Comparison of ENCODE assay signal across 21 cellular contexts in genomic region chr3:123753321-123753720, GRCh38.
"Had no signal": no experiment of that assay in that cellular context is flagged by ENCODE, and none has a peak within 500 bp of the region (broad histone marks: within the 10 kb centered on the region; RNA-seq: fewer than 3 reads in every experiment).

No MANE protein-coding gene starts in this region.

- H3K9me3 Mint-ChIP-seq: activated CD4-positive, alpha-beta T cell treated with anti-CD3 and anti-CD28 coated beads, Interleukin-2, amount 10 ng/mL, durations not matched to agents 7 days and 5 days; activated naive CD4-positive, alpha-beta T cell treated with anti-CD3 and anti-CD28 coated beads, Interleukin-2, amount 10 ng/mL, durations not matched to agents 7 days and 5 days; activated naive CD8-positive, alpha-beta T cell treated with anti-CD3 and anti-CD28 coated beads, Interleukin-2, amount 50 U/mL, for 24 hours; stimulated activated memory B cell treated with anti-CD40 and anti-IgM and Interleukin-4, amounts not matched to agents 10 μg/mL and 1 μg/mL and 100 μg/mL, for 72 hours had no signal

- H3K9me3 ChIP-seq: breast epithelium, prostate gland, upper lobe of right lung had no signal

- FAIRE-seq: astrocyte had no signal

- H3K27me3 ChIP-seq: breast epithelium, upper lobe of right lung had no signal

- H3K4me3 Mint-ChIP-seq: activated CD4-positive, alpha-beta T cell treated with anti-CD3 and anti-CD28 coated beads, Interleukin-2, amount 10 ng/mL, durations not matched to agents 7 days and 5 days; activated CD8-positive, alpha-beta T cell treated with anti-CD3 and anti-CD28 coated beads, Interleukin-2, amount 10 ng/mL, durations not matched to agents 7 days and 5 days; activated naive CD4-positive, alpha-beta T cell treated with anti-CD3 and anti-CD28 coated beads, Interleukin-2, amount 10 ng/mL, durations not matched to agents 7 days and 5 days; activated naive CD8-positive, alpha-beta T cell treated with anti-CD3 and anti-CD28 coated beads, Interleukin-2, amount 50 U/mL, for 24 hours; stimulated activated memory B cell treated with anti-CD40 and anti-IgM and Interleukin-4, amounts not matched to agents 10 μg/mL and 1 μg/mL and 100 μg/mL, for 72 hours had no signal

- H3K4me3 ChIP-seq: breast epithelium, lung, prostate gland, smooth muscle cell, upper lobe of right lung had no signal

- H3K36me3 ChIP-seq: breast epithelium, prostate gland, upper lobe of right lung had no signal

- H3K27ac ChIP-seq: breast epithelium, prostate gland, upper lobe of right lung had no signal

- DNase-seq: activated CD4-positive, alpha-beta T cell treated with anti-CD3 and anti-CD28 coated beads, Interleukin-2, amount 10 ng/mL, durations not matched to agents 7 days and 5 days; activated CD8-positive, alpha-beta T cell treated with anti-CD3 and anti-CD28 coated beads, Interleukin-2, amount 10 ng/mL, durations not matched to agents 7 days and 5 days; activated effector memory CD4-positive, alpha-beta T cell treated with Interleukin-2 at 50 U/mL for 16 hours; activated naive CD4-positive, alpha-beta T cell treated with anti-CD3 and anti-CD28 coated beads, Interleukin-2, amount 10 ng/mL, durations not matched to agents 7 days and 5 days; activated naive CD8-positive, alpha-beta T cell treated with anti-CD3 and anti-CD28 coated beads, Interleukin-2, amount 50 U/mL, for 24 hours; activated T-cell treated with anti-CD3 and anti-CD28 coated beads, Interleukin-2, amount 50 U/mL, for 48 hours; cortex of kidney; effector CD4-positive, alpha-beta T cell; left cardiac atrium; midbrain; stimulated activated CD4-positive, alpha-beta T cell treated with anti-CD3 and anti-CD28 coated beads, Interleukin-4, amount 100 ng/mL, for 4 hours; T1000; upper lobe of right lung had no signal

- H3K36me3 Mint-ChIP-seq: activated naive CD4-positive, alpha-beta T cell treated with anti-CD3 and anti-CD28 coated beads, Interleukin-2, amount 10 ng/mL, durations not matched to agents 7 days and 5 days; stimulated activated memory B cell treated with anti-CD40 and anti-IgM and Interleukin-4, amounts not matched to agents 10 μg/mL and 1 μg/mL and 100 μg/mL, for 72 hours had no signal

- H3K4me2 ChIP-seq: smooth muscle cell had no signal

- H3K4me1 ChIP-seq: prostate gland had no signal

- ATAC-seq: activated CD4-positive, CD25-positive, alpha-beta regulatory T cell treated with anti-CD3 and anti-CD28 coated beads, Interleukin-2, amount 50 U/mL, for 24 hours; activated CD8-positive, alpha-beta T cell treated with anti-CD3 and anti-CD28 coated beads, Interleukin-2, amount 10 ng/mL, durations not matched to agents 7 days and 5 days; activated naive CD8-positive, alpha-beta T cell treated with anti-CD3 and anti-CD28 coated beads, Interleukin-2, amount 50 U/mL, for 24 hours; left cardiac atrium; sciatic nerve; stimulated activated memory B cell treated with anti-CD40 and anti-IgM and Interleukin-4, amounts not matched to agents 10 μg/mL and 1 μg/mL and 100 μg/mL, for 72 hours; upper lobe of right lung had no signal

- H3K27ac Mint-ChIP-seq: activated CD4-positive, alpha-beta T cell treated with anti-CD3 and anti-CD28 coated beads, Interleukin-2, amount 10 ng/mL, durations not matched to agents 7 days and 5 days; activated CD8-positive, alpha-beta T cell treated with anti-CD3 and anti-CD28 coated beads, Interleukin-2, amount 10 ng/mL, durations not matched to agents 7 days and 5 days; activated naive CD4-positive, alpha-beta T cell treated with anti-CD3 and anti-CD28 coated beads, Interleukin-2, amount 10 ng/mL, durations not matched to agents 7 days and 5 days; activated naive CD8-positive, alpha-beta T cell treated with anti-CD3 and anti-CD28 coated beads, Interleukin-2, amount 50 U/mL, for 24 hours; stimulated activated memory B cell treated with anti-CD40 and anti-IgM and Interleukin-4, amounts not matched to agents 10 μg/mL and 1 μg/mL and 100 μg/mL, for 72 hours had no signal
